ENCODE assay signal across 8 cellular contexts in genomic region chr17:41967141-41967920, GRCh38. TPM values are rescaled to one million over a fixed set of nuclear protein-coding genes. Genes with fewer than 3 reads are reported as not detected.
DNase-seq lines count a peak whose midpoint lies in the region; ATAC-seq, FAIRE-seq and TF ChIP-seq lines count a peak whose summit lies in the region.

No MANE protein-coding gene starts in this region.

- H3K36me3 Mint-ChIP-seq in osteocyte (ENCODE audit: unreplicated experiment), result peaks cover 13% of the 10 kb centered on the region

- H3K4me1 Mint-ChIP-seq in osteocyte (ENCODE audit: unreplicated experiment), result peaks cover 37% of the 10 kb centered on the region

- peak overlapping the region; percentile 66 for H3K27ac Mint-ChIP-seq in osteocyte (ENCODE audit: unreplicated experiment)

- peak overlapping the region; percentile 79 for H3K4me3 Mint-ChIP-seq in osteocyte (ENCODE audit: unreplicated experiment)

- H3K79me2 ChIP-seq in MM.1S (ENCODE audit: low read length), result peaks cover 54% of the 10 kb centered on the region

- no peak for TF ChIP-seq EP300 in A549 (IDR thresholded peaks at IDR 0.05)

- FAIRE-seq in A549 (lab: Jason Lieb, UNC), result no peak

- H3K27ac ChIP-seq in A549 (peak overlapping the region; percentile 75 to 96), MM.1S (ENCODE audit: low read length) (peak overlapping the region; percentile 65; the same call in 1 of the 2 replicates), foreskin keratinocyte (peak overlapping the region; percentile 71)

- H3F3A ChIP-seq in MM.1S (ENCODE audit: insufficient read depth, low read length), result peaks cover 16% of the 10 kb centered on the region

- H3K27me3 Mint-ChIP-seq in osteocyte (ENCODE audit: unreplicated experiment), result no peaks in the 10 kb centered on the region

- H3K4me1 ChIP-seq in A549 (peaks cover 12% of the 10 kb centered on the region; the same call in 2 of the 3 replicates), MM.1S (ENCODE audit: low read length) (peaks cover 18% of the 10 kb centered on the region), foreskin keratinocyte (no peaks in the 10 kb centered on the region)

- POLR2A ChIA-PET in A549 (lab: Yijun Ruan, JAX), result interaction anchor here (0.7 to 2.3 kb wide), 13 partner anchors 8 to 190 kb away, joined by 3 to 27 read pairs (median 4); partner anchors contain the start of genes DNAJC7, KAT2A, NKIRAS2 and ODAD4

- CTCF ChIA-PET in A549 (lab: Yijun Ruan, JAX), result interaction anchor here (0.9 to 29.5 kb wide), 8 partner anchors 8 to 439 kb away, joined by 3 to 378 read pairs (median 12); partner anchors contain the start of genes DHX58, DNAJC7, HSPB9 and KAT2A

- no peaks in the 10 kb centered on the region for H3K9me2 ChIP-seq in MM.1S (replicated peaks; ENCODE audit: insufficient read depth, low read length)

- DNase-seq in A549 (ENCODE audit: low read depth in 1 of 2, low spot score in 1 of 2), result no peak
- peak; percentile 34 for DNase-seq in MM.1S
- peak; percentile 12 for DNase-seq in activated T-helper 1 cell treated with Interleukin-2 at 50 U/mL for 16 hours (ENCODE audit: low read depth)
- DNase-seq in foreskin keratinocyte, result peak in 1 of 2 donors; percentile 17
- no peak for DNase-seq in osteocyte (ENCODE audit: extremely low spot score, unreplicated experiment)
- DNase-seq in cortex of kidney (lab: John Stamatoyannopoulos, UW), result no peak

- no peak for TF ChIP-seq CTCF in A549 (IDR thresholded peaks at IDR 0.05)
- no peak for TF ChIP-seq CTCF in MM.1S (IDR thresholded peaks at IDR 0.05; ENCODE audit: low read length)
- no peak for TF ChIP-seq CTCF in foreskin keratinocyte (conservative IDR thresholded peaks at IDR 0.05)
- no peak for TF ChIP-seq CTCF in osteocyte (IDR thresholded peaks at IDR 0.05)

- no peak for TF ChIP-seq RAD21 in A549 (conservative IDR thresholded peaks at IDR 0.05 in 1 of 2, IDR thresholded peaks at IDR 0.05 in 1 of 2)

- 35% methylated on average over 33 of the region's 39 CpGs for WGBS in A549 (ENCODE audit: missing lambda C conversion rate)

- TF ChIP-seq POLR2A in A549 (IDR thresholded peaks at IDR 0.05; ENCODE audit: low read length), result no peak

- peak overlapping the region; percentile 84 for H3K4me2 ChIP-seq in A549
- H3K4me2 ChIP-seq in MM.1S (ENCODE audit: low read depth, low read length), result peak overlapping the region; percentile 90

- peak overlapping the region; percentile 84 for H2AFZ ChIP-seq in MM.1S (ENCODE audit: low read length)

- peak; percentile 8 to 21 for ATAC-seq in A549
- ATAC-seq in GM18907 (IDR thresholded peaks at IDR 0.05; ENCODE audit: unreplicated experiment), result peak; percentile 13
- no peak for ATAC-seq in foreskin keratinocyte
- ATAC-seq in HG03457 (IDR thresholded peaks at IDR 0.05; ENCODE audit: unreplicated experiment), result no peak

- no peaks in the 10 kb centered on the region for H3K9me3 ChIP-seq in A549
- no peaks in the 10 kb centered on the region for H3K9me3 ChIP-seq in MM.1S (replicated peaks; ENCODE audit: insufficient read depth, low read length)

- H3K36me3 ChIP-seq in MM.1S (replicated peaks; ENCODE audit: insufficient read depth, low read length), result 0 out of 2 replicates have a peak, but pooled peaks cover 4% of the 10 kb centered on the region

- H3K9me3 Mint-ChIP-seq in osteocyte (ENCODE audit: unreplicated experiment), result no peaks in the 10 kb centered on the region

- H3K4me3 ChIP-seq in A549, result peak overlapping the region; percentile 79
- peak overlapping the region; percentile 82 for H3K4me3 ChIP-seq in MM.1S (ENCODE audit: low read length)

- no peaks in the 10 kb centered on the region for H3K27me3 ChIP-seq in MM.1S (replicated peaks; ENCODE audit: insufficient read depth, low read length)
- H3K27me3 ChIP-seq in foreskin keratinocyte, result no peaks in the 10 kb centered on the region

- H4K20me1 ChIP-seq in MM.1S (ENCODE audit: insufficient read depth, low read length), result no peaks in the 10 kb centered on the region

- H3K9ac ChIP-seq in MM.1S (ENCODE audit: low read length), result peak overlapping the region; percentile 85

TF ChIP-seq in A549, 52 proteins besides CTCF, POLR2A, EP300 and RAD21 (continues in another document):
- no peak for TF ChIP-seq E2F6 (IDR thresholded peaks at IDR 0.05; ENCODE audit: borderline replicate concordance, low read depth)
- peak; percentile 76 for TF ChIP-seq ZFP36 (IDR thresholded peaks at IDR 0.05; ENCODE audit: borderline replicate concordance, partially characterized antibody)
- TF ChIP-seq REST (IDR thresholded peaks at IDR 0.05), result no peak
- TF ChIP-seq MAX (IDR thresholded peaks at IDR 0.05), result no peak

RNA-seq across cellular contexts. Expression of gene CNP, which starts 0.7 kb away (rescaled TPM):
- polyA plus RNA-seq in A549 (2011; rRNA removed) (38.6 and 49.8 TPM in 2 replicates), A549 (2017; fragmentation: RNase III; extraction: RNeasy Plus Mini Kit Qiagen cat#74134 plus additional on column Dnase treatment) (113 to 118 TPM (median 116 TPM) in 3 replicates), foreskin keratinocyte (54.9 and 57.2 TPM in 2 replicates)
- 42.8 and 51.2 TPM in 2 replicates for polyA plus RNA-seq in A549 (2012; cell fraction: cytosol; rRNA removed)
- polyA plus RNA-seq in A549 (2012; cell fraction: nucleus; rRNA removed), result 57.8 and 66.7 TPM in 2 replicates
- polyA minus RNA-seq in A549 (2011; rRNA and poly(A)+ RNA removed), result 133 and 161 TPM in 2 replicates
- total RNA-seq in foreskin keratinocyte (56.3 and 56.9 TPM in 2 replicates), osteocyte (108 and 119 TPM in 2 replicates)

RNA-seq across cellular contexts. Expression of gene ODAD4, which starts 36.9 kb away (rescaled TPM):
- 2.0 and 2.3 TPM in 2 replicates for polyA plus RNA-seq in A549 (2011; rRNA removed)
- 0.47 and 0.56 TPM in 2 replicates for polyA plus RNA-seq in A549 (2012; cell fraction: cytosol; rRNA removed)
- polyA plus RNA-seq in A549 (2012; cell fraction: nucleus; rRNA removed), result 0.64 and 0.80 TPM in 2 replicates
- 2.2 to 2.5 TPM (median 2.3 TPM) in 3 replicates for polyA plus RNA-seq in A549 (2017; fragmentation: RNase III; extraction: RNeasy Plus Mini Kit Qiagen cat#74134 plus additional on column Dnase treatment)
- polyA minus RNA-seq in A549 (2011; rRNA and poly(A)+ RNA removed), result 2.8 TPM in 2 replicates
- total RNA-seq in foreskin keratinocyte, result 0.85 and 0.88 TPM in 2 replicates
- polyA plus RNA-seq in foreskin keratinocyte, result 0.76 and 0.87 TPM in 2 replicates
- 1.9 and 2.5 TPM in 2 replicates for total RNA-seq in osteocyte

RNA-seq across cellular contexts. Expression of gene ACLY, which starts 48.6 kb away (rescaled TPM):
- polyA plus RNA-seq in A549 (2011; rRNA removed) (367 and 376 TPM in 2 replicates), A549 (2017; fragmentation: RNase III; extraction: RNeasy Plus Mini Kit Qiagen cat#74134 plus additional on column Dnase treatment) (337 to 355 TPM (median 344 TPM) in 3 replicates), foreskin keratinocyte (103 and 149 TPM in 2 replicates)
- 262 and 313 TPM in 2 replicates for polyA plus RNA-seq in A549 (2012; cell fraction: cytosol; rRNA removed)
- 414 and 459 TPM in 2 replicates for polyA plus RNA-seq in A549 (2012; cell fraction: nucleus; rRNA removed)
- polyA minus RNA-seq in A549 (2011; rRNA and poly(A)+ RNA removed), result 672 and 786 TPM in 2 replicates
- total RNA-seq in foreskin keratinocyte (315 and 395 TPM in 2 replicates), osteocyte (141 and 143 TPM in 2 replicates)

RNA-seq across cellular contexts. Expression of gene DNAJC7, which starts 49.9 kb away (rescaled TPM):
- 95.3 and 116 TPM in 2 replicates for polyA plus RNA-seq in A549 (2011; rRNA removed)
- polyA plus RNA-seq in A549 (2012; cell fraction: cytosol; rRNA removed), result 48.6 and 54.5 TPM in 2 replicates
- 18.1 and 33.8 TPM in 2 replicates for polyA plus RNA-seq in A549 (2012; cell fraction: nucleus; rRNA removed)
- 140 to 161 TPM (median 148 TPM) in 3 replicates for polyA plus RNA-seq in A549 (2017; fragmentation: RNase III; extraction: RNeasy Plus Mini Kit Qiagen cat#74134 plus additional on column Dnase treatment)
- polyA minus RNA-seq in A549 (2011; rRNA and poly(A)+ RNA removed), result 71.3 and 71.5 TPM in 2 replicates
- 96.5 and 102 TPM in 2 replicates for total RNA-seq in foreskin keratinocyte
- polyA plus RNA-seq in foreskin keratinocyte, result 98.8 and 101 TPM in 2 replicates
- total RNA-seq in osteocyte, result 73.9 and 92.8 TPM in 2 replicates

RNA-seq across cellular contexts. Expression of gene NKIRAS2, which starts 52.6 kb away (rescaled TPM):
- 52.2 and 54.3 TPM in 2 replicates for polyA plus RNA-seq in A549 (2011; rRNA removed)
- 65.0 and 77.2 TPM in 2 replicates for polyA plus RNA-seq in A549 (2012; cell fraction: cytosol; rRNA removed)
- polyA plus RNA-seq in A549 (2012; cell fraction: nucleus; rRNA removed), result 46.1 and 47.2 TPM in 2 replicates
- 44.1 to 48.0 TPM (median 45.2 TPM) in 3 replicates for polyA plus RNA-seq in A549 (2017; fragmentation: RNase III; extraction: RNeasy Plus Mini Kit Qiagen cat#74134 plus additional on column Dnase treatment)
- polyA minus RNA-seq in A549 (2011; rRNA and poly(A)+ RNA removed), result 37.4 and 42.0 TPM in 2 replicates
- total RNA-seq in foreskin keratinocyte, result 17.1 TPM in 2 replicates
- polyA plus RNA-seq in foreskin keratinocyte, result 18.6 and 20.0 TPM in 2 replicates
- 48.9 and 51.3 TPM in 2 replicates for total RNA-seq in osteocyte

Comparison
In these comparisons a context has a peak if more than half of its experiments do, and no peak if none do; other contexts are left out.
1. ATAC-seq: peak in A549 (2 of 2) and GM18907 (single experiment); none in foreskin keratinocyte (single experiment) and HG03457 (single experiment).
2. DNase-seq: peak in MM.1S (single experiment) and activated T-helper 1 cell treated with Interleukin-2 at 50 U/mL for 16 hours (single experiment); none in A549 (0 of 2), osteocyte (single experiment) and cortex of kidney (single experiment).
3. Peak in every context shown above with its lines, with median percentiles within 50 percentile points of each other: H3K27ac ChIP-seq.